In the genomic region with DNA sequence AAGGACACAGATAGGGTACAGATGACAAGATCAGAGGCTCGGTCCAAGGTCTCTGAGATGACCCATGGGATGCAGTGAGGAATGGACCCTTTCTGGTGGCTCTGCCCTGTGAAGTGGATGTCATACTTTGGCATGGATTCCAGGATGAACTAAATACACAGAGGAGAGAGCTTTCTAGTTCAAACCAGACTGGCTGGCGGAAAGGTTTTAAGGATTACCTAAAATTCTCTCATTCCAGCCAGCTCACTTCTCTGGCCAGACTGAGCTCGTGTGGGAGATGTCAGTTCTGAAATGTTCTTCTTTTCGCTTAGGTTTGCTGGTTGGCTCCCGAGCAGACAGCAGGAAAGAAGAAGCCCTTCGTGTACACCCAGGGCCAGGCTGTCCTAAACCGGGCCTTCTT, we compare ENCODE assay signal across 22 cellular contexts. TPM values are rescaled to one million over a fixed set of nuclear protein-coding genes. Genes with fewer than 3 reads are reported as not detected.
"Had no signal": no experiment of that assay in that cellular context is flagged by ENCODE, and none has a peak within 500 bp of the region (broad histone marks: within the 10 kb centered on the region; RNA-seq: fewer than 3 reads in every experiment).

No MANE protein-coding gene starts in this region.

- H3K9ac ChIP-seq: neural progenitor cell had no signal

- H3K4me2 ChIP-seq: neural progenitor cell had no signal

- H3K27me3 ChIP-seq: adrenal gland, body of pancreas, cardiac muscle cell, esophagus muscularis mucosa, heart right ventricle, left lung, neural progenitor cell, right atrium auricular region, transverse colon had no signal

- H3K27ac ChIP-seq: adrenal gland, body of pancreas, cardiac muscle cell, esophagus muscularis mucosa, heart right ventricle, left lung, neural progenitor cell, right atrium auricular region, transverse colon had no signal

- H3K27ac Mint-ChIP-seq: activated CD8-positive, alpha-beta T cell treated with anti-CD3 and anti-CD28 coated beads for 36 hours; activated naive CD8-positive, alpha-beta T cell treated with anti-CD3 and anti-CD28 coated beads for 36 hours; activated T-helper 17 cell treated with anti-CD3 and anti-CD28 coated beads, Interleukin-2, amount 50 U/mL, for 72 hours; natural killer cell; neural progenitor cell had no signal

- DNase-seq: activated CD4-positive, alpha-beta T cell treated with anti-CD3 and anti-CD28 coated beads, Interleukin-2, amount 50 U/mL, for 1 hour; activated CD8-positive, alpha-beta T cell treated with anti-CD3 and anti-CD28 coated beads for 36 hours; activated naive CD4-positive, alpha-beta T cell treated with Interleukin-2 at 50 U/mL for 16 hours; activated naive CD8-positive, alpha-beta T cell treated with anti-CD3 and anti-CD28 coated beads for 36 hours; activated T-cell treated with anti-CD3 and anti-CD28 coated beads, Interleukin-2, amount 50 U/mL, for 4 hours; body of pancreas; foreskin melanocyte; heart right ventricle; kidney glomerular epithelial cell; left lung; natural killer cell; occipital lobe; stimulated activated naive CD4-positive, alpha-beta T cell treated with Interleukin-2 at 50 U/mL for 16 hours; T-helper 2 cell; transverse colon had no signal

- H3K4me3 ChIP-seq: adrenal gland, body of pancreas, cardiac muscle cell, esophagus muscularis mucosa, heart right ventricle, left lung, lung, neural progenitor cell, right atrium auricular region, transverse colon had no signal

- ATAC-seq: activated CD8-positive, alpha-beta T cell treated with anti-CD3 and anti-CD28 coated beads for 36 hours; activated T-cell treated with anti-CD3 and anti-CD28 coated beads, Interleukin-2, amount 50 U/mL, for 4 hours; activated T-helper 17 cell treated with anti-CD3 and anti-CD28 coated beads, Interleukin-2, amount 50 U/mL, for 72 hours; body of pancreas; left lung; natural killer cell had no signal

- H3K9me3 Mint-ChIP-seq: activated CD8-positive, alpha-beta T cell treated with anti-CD3 and anti-CD28 coated beads for 36 hours; activated naive CD8-positive, alpha-beta T cell treated with anti-CD3 and anti-CD28 coated beads for 36 hours; activated T-cell treated with anti-CD3 and anti-CD28 coated beads, Interleukin-2, amount 50 U/mL, for 4 hours; activated T-helper 17 cell treated with anti-CD3 and anti-CD28 coated beads, Interleukin-2, amount 50 U/mL, for 72 hours; natural killer cell; neural progenitor cell had no signal

- H3K9me3 ChIP-seq: adrenal gland, body of pancreas, esophagus muscularis mucosa, heart right ventricle, left lung, right atrium auricular region, transverse colon had no signal

- H3K4me3 Mint-ChIP-seq: activated CD8-positive, alpha-beta T cell treated with anti-CD3 and anti-CD28 coated beads for 36 hours; activated naive CD8-positive, alpha-beta T cell treated with anti-CD3 and anti-CD28 coated beads for 36 hours; activated T-cell treated with anti-CD3 and anti-CD28 coated beads, Interleukin-2, amount 50 U/mL, for 4 hours; activated T-helper 17 cell treated with anti-CD3 and anti-CD28 coated beads, Interleukin-2, amount 50 U/mL, for 72 hours; natural killer cell; neural progenitor cell had no signal

- H3K27me3 Mint-ChIP-seq: activated CD8-positive, alpha-beta T cell treated with anti-CD3 and anti-CD28 coated beads for 36 hours; activated naive CD8-positive, alpha-beta T cell treated with anti-CD3 and anti-CD28 coated beads for 36 hours; activated T-helper 17 cell treated with anti-CD3 and anti-CD28 coated beads, Interleukin-2, amount 50 U/mL, for 72 hours had no signal

RNA-seq across cellular contexts. Expression of gene LMOD1, which starts 42.2 kb away (rescaled TPM):
- total RNA-seq: activated CD8-positive, alpha-beta T cell treated with anti-CD3 and anti-CD28 coated beads for 36 hours; activated naive CD8-positive, alpha-beta T cell treated with anti-CD3 and anti-CD28 coated beads for 36 hours; activated T-helper 17 cell treated with anti-CD3 and anti-CD28 coated beads, Interleukin-2, amount 50 U/mL, for 72 hours; natural killer cell had no signal
